18 cellular contexts compared by ENCODE assay signal in the genomic region with DNA sequence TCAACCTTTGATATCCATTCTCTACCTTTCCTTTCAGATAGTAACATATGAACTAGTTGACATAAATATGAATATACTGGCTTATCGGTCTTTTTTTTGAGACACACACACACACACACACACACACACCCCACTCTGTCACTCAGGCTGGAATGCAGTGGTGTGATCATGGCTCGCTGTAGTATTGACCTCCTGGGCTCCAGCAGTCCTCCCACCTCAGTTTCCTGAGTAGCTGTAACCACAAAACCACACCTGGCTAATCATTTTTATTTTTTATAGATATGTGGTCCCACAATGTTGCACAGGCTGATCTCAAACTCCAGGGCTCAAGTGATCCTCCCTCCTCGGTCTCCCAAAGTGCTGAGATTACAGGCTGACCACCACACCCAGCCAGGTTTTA. TPM values are rescaled to one million over a fixed set of nuclear protein-coding genes. Genes with fewer than 3 reads are reported as not detected.
DNase-seq lines count a peak whose midpoint lies in the region; ATAC-seq, FAIRE-seq and TF ChIP-seq lines count a peak whose summit lies in the region.
"Had no signal": no experiment of that assay in that cellular context is flagged by ENCODE, and none has a peak within 500 bp of the region (broad histone marks: within the 10 kb centered on the region; RNA-seq: fewer than 3 reads in every experiment).

No MANE protein-coding gene starts in this region.

- POLR2A ChIA-PET in PC-3 (lab: Charles Lee; ENCODE audit: unreplicated experiment) = no interaction called here

- no peaks in the 10 kb centered on the region for H3F3A ChIP-seq in PC-3 (ENCODE audit: low read length, unreplicated experiment)

- no peak for TF ChIP-seq CTCF in PC-3 (conservative IDR thresholded peaks at IDR 0.05; ENCODE audit: low read depth, low read length)
- TF ChIP-seq CTCF in D721Med (IDR thresholded peaks at IDR 0.05; ENCODE audit: insufficient read depth, missing control alignments) = no peak
- TF ChIP-seq CTCF in colonic mucosa (IDR thresholded peaks at IDR 0.05) = no peak

- no peaks in the 10 kb centered on the region for H3K9me3 ChIP-seq in PC-3 (ENCODE audit: low read length)
- H3K9me3 ChIP-seq in colonic mucosa = no peaks in the 10 kb centered on the region
- H3K9me3 ChIP-seq: mucosa of descending colon had no signal

- no peak for FAIRE-seq in D721Med (lab: Jason Lieb, UNC)

- no peak overlapping the region for H2AFZ ChIP-seq in PC-3 (ENCODE audit: low read length)

- H3K4me3 ChIP-seq in PC-3 (ENCODE audit: low read length) = no peak overlapping the region
- no peak overlapping the region for H3K4me3 ChIP-seq in colonic mucosa
- H3K4me3 ChIP-seq: mucosa of descending colon had no signal

- peaks cover 21% of the 10 kb centered on the region for H3K4me1 ChIP-seq in PC-3 (ENCODE audit: insufficient read depth, low read length)
- no peaks in the 10 kb centered on the region for H3K4me1 ChIP-seq in colonic mucosa

- no peak overlapping the region for H3K9ac ChIP-seq in PC-3 (ENCODE audit: low read length)
- no peak overlapping the region for H3K9ac ChIP-seq in colonic mucosa (ENCODE audit: low read depth in 2 of 2, low read length in 2 of 2)

- intact Hi-C loops in PC-3 (cut with micrococcal nuclease) = no loop called here
- intact Hi-C loops in colonic mucosa (cut with DNase I) = no loop called here

- H3K27me3 ChIP-seq in PC-3 (ENCODE audit: low read length) (no peaks in the 10 kb centered on the region), colonic mucosa (no peaks in the 10 kb centered on the region)

- H3K27ac ChIP-seq in PC-3 (ENCODE audit: low read length) = no peak overlapping the region
- no peak overlapping the region for H3K27ac ChIP-seq in colonic mucosa

- H4K20me1 ChIP-seq in PC-3 (ENCODE audit: low read length) = no peaks in the 10 kb centered on the region

- DNase-seq in PC-3 (peak; percentile 33), D721Med (ENCODE audit: insufficient read length, low spot score) (no peak), NCI-H1930 (lab: John Stamatoyannopoulos, UW) (no peak), colonic mucosa (no peak), retina (no peak)
- DNase-seq: activated CD4-positive, alpha-beta T cell treated with anti-CD3 and anti-CD28 coated beads for 1 hour; activated CD8-positive, alpha-beta memory T cell treated with anti-CD3 and anti-CD28 coated beads, Interleukin-2, amount 50 U/mL, for 48 hours; activated naive CD4-positive, alpha-beta T cell treated with anti-CD3 and anti-CD28 coated beads for 36 hours; Karpas-422; mucosa of descending colon; NCI-H1436 treated with DMSO at 0.1 percent for 48 hours; NCI-H345; nucleus accumbens; stimulated activated CD4-positive, alpha-beta T cell treated with anti-CD3 and anti-CD28 coated beads, Interleukin-2, amount 100 ng/mL, for 48 hours had no signal

- no peak overlapping the region for H3K4me2 ChIP-seq in PC-3 (ENCODE audit: low read length)

- CTCF ChIA-PET in PC-3 (lab: Charles Lee) = no interaction called here

- no TSS peak for BruUV-seq in PC-3 (replicated peaks; lab: Mats Ljungman, UMichigan)

- peak; percentile 81 for ATAC-seq in GM19043 (IDR thresholded peaks at IDR 0.05; ENCODE audit: low read depth, unreplicated experiment)
- ATAC-seq in HG02981 (IDR thresholded peaks at IDR 0.05; ENCODE audit: unreplicated experiment) = peak; percentile 83
- peak; percentile 21; the same call in 1 of the 2 replicates for ATAC-seq in PC-3
- ATAC-seq: left lobe of liver, mucosa of descending colon, Right ventricle myocardium inferior had no signal

- H3K36me3 ChIP-seq in PC-3 (ENCODE audit: low read depth, low read length) (no peaks in the 10 kb centered on the region), colonic mucosa (no peaks in the 10 kb centered on the region)

- no peaks in the 10 kb centered on the region for H3K9me2 ChIP-seq in PC-3 (replicated peaks; ENCODE audit: low read length)

- H3K79me2 ChIP-seq in PC-3 (ENCODE audit: low read length) = no peaks in the 10 kb centered on the region

RNA-seq across cellular contexts. Expression of a gene that starts 14.2 kb away (rescaled TPM):
- 34.3 and 35.0 TPM in 2 replicates for total RNA-seq in PC-3 (2014; rRNA removed)
- 100 to 1,000 TPM in 1 of 2 donors, 10 to 100 TPM in 1; 53.9 to 104 TPM for total RNA-seq in colonic mucosa

RNA-seq across cellular contexts. Expression of a gene that starts 32.5 kb away (rescaled TPM):
- total RNA-seq in PC-3 (2014; rRNA removed) (24.6 and 33.9 TPM in 2 replicates), colonic mucosa (1 to 10 TPM; 9.5 to 10.0 TPM)

RNA-seq across cellular contexts. Expression of a gene that starts 52.6 kb away (rescaled TPM):
- total RNA-seq in PC-3 (2014; rRNA removed) = 5.7 and 13.0 TPM in 2 replicates
- 10 to 100 TPM in 1 of 2 donors, 1 to 10 TPM in 1; 9.3 to 10.9 TPM for total RNA-seq in colonic mucosa

Comparison
In these comparisons a context has a peak if more than half of its experiments do, and no peak if none do; other contexts are left out.
1. ATAC-seq: peak in every context shown above with its lines; median percentile 83 in HG02981; 81 in GM19043; 21 in PC-3.